ENCODE assay signal across 24 cellular contexts in the genomic region with DNA sequence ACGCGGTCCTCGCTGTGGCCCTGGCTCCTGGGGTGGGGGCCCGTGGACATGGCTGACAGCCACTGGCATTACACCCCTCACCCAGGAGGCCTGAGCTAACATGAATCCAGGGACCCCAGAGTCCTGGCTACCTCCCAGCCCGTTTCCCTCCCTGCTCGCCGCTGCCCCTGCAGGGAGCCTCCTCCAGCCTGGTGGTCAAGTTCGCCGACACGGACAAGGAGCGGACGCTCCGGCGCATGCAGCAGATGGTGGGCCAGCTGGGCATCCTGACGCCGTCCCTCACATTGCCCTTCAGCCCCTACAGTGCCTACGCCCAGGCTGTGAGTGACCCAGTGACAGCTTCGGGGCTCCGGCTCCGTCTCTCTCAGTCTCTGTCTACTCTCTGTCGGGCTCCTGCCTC. TPM values are rescaled to one million over a fixed set of nuclear protein-coding genes. Genes with fewer than 3 reads are reported as not detected.
"Had no signal": no experiment of that assay in that cellular context is flagged by ENCODE, and none has a peak within 500 bp of the region (broad histone marks: within the 10 kb centered on the region; RNA-seq: fewer than 3 reads in every experiment).

No MANE protein-coding gene starts in this region.

- H3K4me3 Mint-ChIP-seq: IgD-negative memory B cell had no signal

- H3K36me3 Mint-ChIP-seq: IgD-negative memory B cell had no signal

- H3K9ac ChIP-seq: KMS-11 had no signal

- H3K27ac ChIP-seq: HL-60, KMS-11, RWPE1 had no signal

- DNase-seq: Kasumi-1; MM.1S; NCI-H1092 treated with DMSO at 0.1 percent for 48 hours; NCI-H1436; NCI-H187; NCI-H2029; NCI-H2081 treated with DMSO at 0.1 percent for 48 hours; NCI-H2171; NCI-H226; NCI-H446; NCI-H510A; NCI-H526 treated with DMSO at 0.1 percent for 48 hours; NCI-H748 treated with DMSO at 0.1 percent for 48 hours; NK-92 treated with Interleukin-12 subunit alpha and Interleukin-12 subunit beta, amount 100 ng/mL, for 24 hours; PC-3; SHP77 had no signal

- H3K27ac Mint-ChIP-seq: IgD-negative memory B cell had no signal

- H3K4me3 ChIP-seq: K562 had no signal

- H3K4me2 ChIP-seq: KMS-11 had no signal

- ATAC-seq: K562, Panc1, PC-3 had no signal

RNA-seq across cellular contexts. Expression of a gene that starts 56.6 kb away (rescaled TPM):
- total RNA-seq: M059J, SK-MEL-5 had no signal
- polyA plus RNA-seq: IgD-negative memory B cell had no signal
